Comparison of ENCODE assay signal across 11 cellular contexts in the genomic region with DNA sequence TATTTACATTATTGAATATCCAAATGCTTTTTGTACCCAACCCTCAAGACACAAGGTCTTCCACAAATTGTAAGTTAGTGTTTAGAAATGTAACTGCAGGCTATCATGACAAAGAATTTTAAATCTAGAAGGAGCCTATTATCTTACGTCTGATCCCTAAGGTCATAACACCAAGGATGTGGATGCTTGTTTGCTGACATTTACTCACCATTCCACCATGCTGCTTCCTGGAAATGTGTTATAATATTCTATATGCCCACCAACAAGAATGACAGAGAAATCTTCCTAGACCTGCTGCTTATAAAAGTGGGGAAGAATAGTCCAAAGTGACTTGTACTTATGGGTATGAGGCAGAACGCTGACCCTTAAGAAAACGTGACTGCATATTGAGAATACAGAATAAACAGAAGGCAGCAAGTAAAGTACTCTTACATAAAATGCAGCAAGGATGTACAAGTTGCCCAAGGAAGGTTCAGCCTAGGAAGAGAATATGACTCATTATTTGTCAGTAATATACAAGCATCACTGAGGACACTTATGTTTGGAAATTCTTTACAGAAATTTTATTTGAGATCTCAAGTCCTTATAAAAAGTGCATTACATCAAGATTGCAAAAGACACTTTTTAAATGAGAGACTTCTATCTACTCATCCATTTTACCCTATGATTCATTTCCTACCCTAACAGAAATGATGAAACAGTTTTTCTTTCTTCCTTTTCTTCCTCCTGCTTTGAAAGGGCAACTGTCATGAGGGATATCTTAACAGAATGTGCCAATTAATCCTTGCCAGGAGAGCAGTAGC. TPM values are rescaled to one million over a fixed set of nuclear protein-coding genes. Genes with fewer than 3 reads are reported as not detected.
DNase-seq lines count a peak whose midpoint lies in the region; ATAC-seq, FAIRE-seq and TF ChIP-seq lines count a peak whose summit lies in the region.
"Had no signal": no experiment of that assay in that cellular context is flagged by ENCODE, and none has a peak within 500 bp of the region (broad histone marks: within the 10 kb centered on the region; RNA-seq: fewer than 3 reads in every experiment).

No MANE protein-coding gene starts in this region.

- WGBS in A549 (ENCODE audit: missing lambda C conversion rate): 28% methylated on average over 3 of the region's 3 CpGs

- FAIRE-seq in A549 (lab: Jason Lieb, UNC): no peak
- no peak for FAIRE-seq in GM19239 (lab: Jason Lieb, UNC)

- TF ChIP-seq CTCF in A549 (IDR thresholded peaks at IDR 0.05): no peak
- no peak for TF ChIP-seq CTCF in HFF-Myc (IDR thresholded peaks at IDR 0.05; ENCODE audit: low read depth, low read length, missing control alignments)

- POLR2A ChIA-PET in A549 (lab: Yijun Ruan, JAX): interaction anchor here (0.7 kb wide), 1 partner anchor 101 kb away, joined by 3 read pairs; the partner anchor contains the start of gene CEP70

- H3K4me3 ChIP-seq in A549 (no peak overlapping the region), HFF-Myc (replicated peaks; ENCODE audit: low read depth, low read length) (no peak overlapping the region)

- no peak; a peak in 1 of 5 replicates for TF ChIP-seq RAD21 in A549 (conservative IDR thresholded peaks at IDR 0.05 in 1 of 2, IDR thresholded peaks at IDR 0.05 in 1 of 2)

- intact Hi-C loops in left cardiac atrium (cut with DNase I): no loop called here

- peaks cover 44% of the 10 kb centered on the region for H3K4me1 ChIP-seq in A549

- ATAC-seq in A549 (peak; percentile 88 to 96), SK-N-SH treated with all-trans-retinoic acid at 6 μM for 48 hours (peak; percentile 80), left cardiac atrium (peak; percentile 87 to 92), GM21360 (IDR thresholded peaks at IDR 0.05; ENCODE audit: unreplicated experiment) (no peak)
- ATAC-seq: stimulated activated naive CD8-positive, alpha-beta T cell treated with anti-CD3 and anti-CD28 coated beads, Interleukin-15, Interleukin-2, amounts not matched to agents 100 U/mL and 50 U/mL, for 24 hours had no signal

- 0 out of 3 replicates have a peak, but pooled peaks cover 2% of the 10 kb centered on the region for H3K9me3 ChIP-seq in A549

- peak; percentile 63 to 73; a peak in 3 of 5 replicates for TF ChIP-seq EP300 in A549 (IDR thresholded peaks at IDR 0.05)

- DNase-seq in A549 (ENCODE audit: low read depth in 1 of 2, low spot score in 1 of 2): peak; percentile 15 to 54
- peak; percentile 19 for DNase-seq in HFF-Myc (ENCODE audit: extremely low read depth, low read depth)
- DNase-seq in left cardiac atrium: no peak
- no peak for DNase-seq in GM19239 (ENCODE audit: insufficient read length, low spot score)
- no peak for DNase-seq in mesenteric fat pad (ENCODE audit: low spot score)
- DNase-seq in NCI-H510A treated with DMSO at 0.1 percent for 48 hours (lab: John Stamatoyannopoulos, UW): no peak
- DNase-seq: CD4-positive, CD25-positive, alpha-beta regulatory T cell; cortex of kidney; stimulated activated naive CD8-positive, alpha-beta T cell treated with anti-CD3 and anti-CD28 coated beads, Interleukin-15, Interleukin-2, amounts not matched to agents 100 U/mL and 50 U/mL, for 24 hours had no signal

- CTCF ChIA-PET in A549 (lab: Yijun Ruan, JAX): interaction anchor here (1.8 kb wide), 1 partner anchor 422 kb away, joined by 5 read pairs; no protein-coding TSS in a partner anchor

- H3K4me2 ChIP-seq in A549: peak overlapping the region; percentile 62

- H3K27ac ChIP-seq in A549: peak overlapping the region; percentile 76 to 88

- TF ChIP-seq POLR2A in A549 (IDR thresholded peaks at IDR 0.05; ENCODE audit: low read length): no peak

TF ChIP-seq in A549, 52 proteins besides CTCF, POLR2A, EP300 and RAD21 (continues in another document):
- peak; percentile 77 to 93 for TF ChIP-seq CEBPB (IDR thresholded peaks at IDR 0.05)
- no peak for TF ChIP-seq PBX3 (IDR thresholded peaks at IDR 0.05)
- TF ChIP-seq FOSB (CRISPR knock-in tag; IDR thresholded peaks at IDR 0.05): no peak
- TF ChIP-seq SREBF2 (IDR thresholded peaks at IDR 0.05): no peak
- peak; percentile 60; the same call in 1 of the 3 replicates for TF ChIP-seq BCL3 (IDR thresholded peaks at IDR 0.05)
- TF ChIP-seq ZFP36 (IDR thresholded peaks at IDR 0.05; ENCODE audit: borderline replicate concordance, partially characterized antibody): no peak
- no peak for TF ChIP-seq PHF8 (IDR thresholded peaks at IDR 0.05; ENCODE audit: borderline replicate concordance, low read depth)
- no peak for TF ChIP-seq RARB (CRISPR knock-in tag; IDR thresholded peaks at IDR 0.05)
- TF ChIP-seq ESRRA (IDR thresholded peaks at IDR 0.05; ENCODE audit: borderline replicate concordance, low read length): no peak
- peak; percentile 67 to 69; a peak in 2 of 5 replicates for TF ChIP-seq JUN (IDR thresholded peaks at IDR 0.05)
- TF ChIP-seq, protein P1, sequence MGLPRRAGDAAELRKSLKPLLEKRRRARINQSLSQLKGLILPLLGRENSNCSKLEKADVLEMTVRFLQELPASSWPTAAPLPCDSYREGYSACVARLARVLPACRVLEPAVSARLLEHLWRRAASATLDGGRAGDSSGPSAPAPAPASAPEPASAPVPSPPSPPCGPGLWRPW (IDR thresholded peaks at IDR 0.05): peak; percentile 69
- TF ChIP-seq FOSL2 (IDR thresholded peaks at IDR 0.05): peak; percentile 77
- TF ChIP-seq FOSL2 (CRISPR knock-in tag; IDR thresholded peaks at IDR 0.05): peak; percentile 72

TF ChIP-seq in SK-N-SH treated with all-trans-retinoic acid at 6 μM for 48 hours, 23 proteins besides CTCF, POLR2A, EP300 and RAD21 (continues in another document):
- TF ChIP-seq OSR1 (CRISPR knock-in tag; IDR thresholded peaks at IDR 0.05): no peak
- no peak for TF ChIP-seq GLIS3 (CRISPR knock-in tag; IDR thresholded peaks at IDR 0.05)
- TF ChIP-seq RARB (CRISPR knock-in tag; IDR thresholded peaks at IDR 0.05): no peak
- TF ChIP-seq CSRNP3 (CRISPR knock-in tag; IDR thresholded peaks at IDR 0.05): no peak
- no peak for TF ChIP-seq ZNF70 (CRISPR knock-in tag; IDR thresholded peaks at IDR 0.05)
- TF ChIP-seq TCF4 (CRISPR knock-in tag; IDR thresholded peaks at IDR 0.05; ENCODE audit: borderline replicate concordance): no peak
- TF ChIP-seq ZFP30 (CRISPR knock-in tag; IDR thresholded peaks at IDR 0.05): no peak
- TF ChIP-seq ISL1 (CRISPR knock-in tag; IDR thresholded peaks at IDR 0.05): no peak
- TF ChIP-seq, protein P2, sequence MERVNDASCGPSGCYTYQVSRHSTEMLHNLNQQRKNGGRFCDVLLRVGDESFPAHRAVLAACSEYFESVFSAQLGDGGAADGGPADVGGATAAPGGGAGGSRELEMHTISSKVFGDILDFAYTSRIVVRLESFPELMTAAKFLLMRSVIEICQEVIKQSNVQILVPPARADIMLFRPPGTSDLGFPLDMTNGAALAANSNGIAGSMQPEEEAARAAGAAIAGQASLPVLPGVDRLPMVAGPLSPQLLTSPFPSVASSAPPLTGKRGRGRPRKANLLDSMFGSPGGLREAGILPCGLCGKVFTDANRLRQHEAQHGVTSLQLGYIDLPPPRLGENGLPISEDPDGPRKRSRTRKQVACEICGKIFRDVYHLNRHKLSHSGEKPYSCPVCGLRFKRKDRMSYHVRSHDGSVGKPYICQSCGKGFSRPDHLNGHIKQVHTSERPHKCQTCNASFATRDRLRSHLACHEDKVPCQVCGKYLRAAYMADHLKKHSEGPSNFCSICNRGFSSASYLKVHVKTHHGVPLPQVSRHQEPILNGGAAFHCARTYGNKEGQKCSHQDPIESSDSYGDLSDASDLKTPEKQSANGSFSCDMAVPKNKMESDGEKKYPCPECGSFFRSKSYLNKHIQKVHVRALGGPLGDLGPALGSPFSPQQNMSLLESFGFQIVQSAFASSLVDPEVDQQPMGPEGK (CRISPR knock-in tag; IDR thresholded peaks at IDR 0.05; ENCODE audit: borderline replicate concordance): no peak
- TF ChIP-seq BACH2 (CRISPR knock-in tag; IDR thresholded peaks at IDR 0.05; ENCODE audit: borderline replicate concordance): no peak
- TF ChIP-seq, protein P3, sequence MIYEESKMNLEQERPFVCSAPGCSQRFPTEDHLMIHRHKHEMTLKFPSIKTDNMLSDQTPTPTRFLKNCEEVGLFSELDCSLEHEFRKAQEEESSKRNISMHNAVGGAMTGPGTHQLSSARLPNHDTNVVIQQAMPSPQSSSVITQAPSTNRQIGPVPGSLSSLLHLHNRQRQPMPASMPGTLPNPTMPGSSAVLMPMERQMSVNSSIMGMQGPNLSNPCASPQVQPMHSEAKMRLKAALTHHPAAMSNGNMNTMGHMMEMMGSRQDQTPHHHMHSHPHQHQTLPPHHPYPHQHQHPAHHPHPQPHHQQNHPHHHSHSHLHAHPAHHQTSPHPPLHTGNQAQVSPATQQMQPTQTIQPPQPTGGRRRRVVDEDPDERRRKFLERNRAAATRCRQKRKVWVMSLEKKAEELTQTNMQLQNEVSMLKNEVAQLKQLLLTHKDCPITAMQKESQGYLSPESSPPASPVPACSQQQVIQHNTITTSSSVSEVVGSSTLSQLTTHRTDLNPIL (CRISPR knock-in tag; IDR thresholded peaks at IDR 0.05; ENCODE audit: low read depth): no peak

RNA-seq across cellular contexts. Expression of gene ESYT3, which starts 59.6 kb away (rescaled TPM):
- polyA plus RNA-seq in A549 (2011; rRNA removed) (0.92 and 1.0 TPM in 2 replicates), A549 (2017; fragmentation: RNase III; extraction: RNeasy Plus Mini Kit Qiagen cat#74134 plus additional on column Dnase treatment) (1.1 to 1.7 TPM (median 1.2 TPM) in 3 replicates)
- 0.59 and 0.83 TPM in 2 replicates for polyA plus RNA-seq in A549 (2012; cell fraction: cytosol; rRNA removed)
- 2.9 and 3.0 TPM in 2 replicates for polyA plus RNA-seq in A549 (2012; cell fraction: nucleus; rRNA removed)
- polyA minus RNA-seq in A549 (2011; rRNA and poly(A)+ RNA removed): 1.3 and 1.8 TPM in 2 replicates
- total RNA-seq in left cardiac atrium (under 1 TPM; 0.52 to 0.91 TPM), mesenteric fat pad (0.19 TPM)
- total RNA-seq: CD4-positive, CD25-positive, alpha-beta regulatory T cell had no signal

Comparison
In these comparisons a context has a peak if more than half of its experiments do, and no peak if none do; other contexts are left out.
1. DNase-seq: peak in A549 (2 of 2) and HFF-Myc (single experiment); none in left cardiac atrium (single experiment), GM19239 (single experiment), mesenteric fat pad (single experiment) and NCI-H510A treated with DMSO at 0.1 percent for 48 hours (single experiment).